In the genomic region with DNA sequence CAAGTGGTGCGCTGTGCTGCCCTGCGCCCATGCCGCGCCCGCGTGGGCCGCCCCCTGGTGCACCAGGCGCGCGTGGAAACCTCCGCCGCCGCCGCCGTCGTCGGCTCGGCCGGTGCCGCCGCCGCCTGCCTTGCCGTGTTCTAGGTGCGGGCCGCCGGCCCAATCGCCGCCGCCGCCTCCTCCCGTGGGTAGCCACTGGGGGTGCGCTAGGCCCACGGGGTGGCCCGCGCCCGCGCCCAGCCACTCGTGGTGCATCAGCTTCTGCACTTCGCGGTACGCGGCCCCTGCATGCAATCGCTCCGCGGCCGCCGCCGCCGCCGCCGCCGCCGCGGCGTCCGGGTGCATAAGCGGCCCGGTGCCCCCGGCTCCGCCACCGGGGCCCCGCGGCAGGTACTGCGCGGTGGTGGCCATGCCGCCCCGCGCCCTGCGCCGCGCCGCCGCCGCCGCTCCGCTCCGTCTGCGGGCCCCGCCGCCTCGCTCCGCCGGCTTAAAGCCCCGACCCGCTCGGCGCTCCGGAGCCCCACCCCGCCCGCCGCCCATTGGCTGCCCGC, we compare ENCODE assay signal across 8 cellular contexts. TPM values are rescaled to one million over a fixed set of nuclear protein-coding genes. Genes with fewer than 3 reads are reported as not detected.
DNase-seq lines count a peak whose midpoint lies in the region; ATAC-seq and TF ChIP-seq lines count a peak whose summit lies in the region.

A gene (minus strand): TSS at position 461 of the 551 bp plus-strand sequence. CDS start 50 bp downstream, at position 411.

- H3K27ac Mint-ChIP-seq in natural killer cell treated with Interleukin-12 subunit alpha and Interleukin-12 subunit beta and Interleukin-15 and Interleukin-18, amount 100 ng/mL, for 72 hours, result no peak within 1 kb of the TSS

- no peaks in the 10 kb centered on the region for H3K36me3 ChIP-seq in cardiac muscle cell
- no peaks in the 10 kb centered on the region for H3K36me3 ChIP-seq in MM.1S (replicated peaks; ENCODE audit: insufficient read depth, low read length)

- H3K36me3 Mint-ChIP-seq in natural killer cell treated with Interleukin-12 subunit alpha and Interleukin-12 subunit beta and Interleukin-15 and Interleukin-18, amount 100 ng/mL, for 72 hours, result no peaks in the 10 kb centered on the region

- peaks cover 76% of the 10 kb centered on the region for H3K27me3 ChIP-seq in cardiac muscle cell
- peaks cover 38% of the 10 kb centered on the region for H3K27me3 ChIP-seq in MM.1S (replicated peaks; ENCODE audit: insufficient read depth, low read length)

- no peak within 1 kb of the TSS for H3K27ac ChIP-seq in cardiac muscle cell
- no peak within 1 kb of the TSS for H3K27ac ChIP-seq in MM.1S (ENCODE audit: low read length)
- H3K27ac ChIP-seq in coronary artery, result peak within 1 kb of the TSS; percentile 4 to 70

- H3K4me3 Mint-ChIP-seq in natural killer cell treated with Interleukin-12 subunit alpha and Interleukin-12 subunit beta and Interleukin-15 and Interleukin-18, amount 100 ng/mL, for 72 hours, result peak within 1 kb of the TSS; percentile 75

- no peaks in the 10 kb centered on the region for H3K79me2 ChIP-seq in MM.1S (ENCODE audit: low read length)

- DNase-seq in cardiac muscle cell (ENCODE audit: low read depth in 1 of 2, low spot score in 1 of 2), result no peak
- no peak for DNase-seq in left cardiac atrium
- no peak for DNase-seq in MM.1S
- DNase-seq in coronary artery (ENCODE audit: low spot score), result no peak
- DNase-seq in natural killer cell treated with Interleukin-12 subunit alpha and Interleukin-12 subunit beta and Interleukin-15 and Interleukin-18, amount 100 ng/mL, for 72 hours (ENCODE audit: low spot score), result no peak
- DNase-seq in stimulated activated CD4-positive, alpha-beta T cell treated with anti-CD3 and anti-CD28 coated beads, Interleukin-4, amount 100 ng/mL, for 4 hours, result no peak
- no peak for DNase-seq in NCI-H524 treated with DMSO at 0.1 percent for 48 hours (lab: John Stamatoyannopoulos, UW)
- no peak for DNase-seq in A172 (ENCODE audit: low spot score)

- TF ChIP-seq CTCF in cardiac muscle cell (IDR thresholded peaks at IDR 0.05; ENCODE audit: low read depth, low read length) (no peak), MM.1S (IDR thresholded peaks at IDR 0.05; ENCODE audit: low read length) (no peak), coronary artery (IDR thresholded peaks at IDR 0.05) (no peak)

- H2AFZ ChIP-seq in MM.1S (ENCODE audit: low read length), result peak within 1 kb of the TSS; percentile 81

- H3K9me3 Mint-ChIP-seq in natural killer cell treated with Interleukin-12 subunit alpha and Interleukin-12 subunit beta and Interleukin-15 and Interleukin-18, amount 100 ng/mL, for 72 hours, result no peaks in the 10 kb centered on the region

- H3K9me2 ChIP-seq in MM.1S (replicated peaks; ENCODE audit: insufficient read depth, low read length), result no peaks in the 10 kb centered on the region

- H3K9me3 ChIP-seq in cardiac muscle cell (ENCODE audit: low read depth), result no peaks in the 10 kb centered on the region
- H3K9me3 ChIP-seq in MM.1S (replicated peaks; ENCODE audit: insufficient read depth, low read length), result no peaks in the 10 kb centered on the region

- H3K4me1 ChIP-seq in cardiac muscle cell (ENCODE audit: low read depth), result no peaks in the 10 kb centered on the region
- H3K4me1 ChIP-seq in MM.1S (ENCODE audit: low read length), result no peaks in the 10 kb centered on the region

- H3F3A ChIP-seq in MM.1S (ENCODE audit: insufficient read depth, low read length), result no peaks in the 10 kb centered on the region

- no peaks in the 10 kb centered on the region for H4K20me1 ChIP-seq in MM.1S (ENCODE audit: insufficient read depth, low read length)

- peak within 1 kb of the TSS; percentile 92 for H3K4me2 ChIP-seq in MM.1S (ENCODE audit: low read depth, low read length)

- H3K27me3 Mint-ChIP-seq in natural killer cell treated with Interleukin-12 subunit alpha and Interleukin-12 subunit beta and Interleukin-15 and Interleukin-18, amount 100 ng/mL, for 72 hours, result peaks cover 20 to 33% of the 10 kb centered on the region in 2 donors

- peaks cover 5% of the 10 kb centered on the region in 2 donors for H3K4me1 Mint-ChIP-seq in natural killer cell treated with Interleukin-12 subunit alpha and Interleukin-12 subunit beta and Interleukin-15 and Interleukin-18, amount 100 ng/mL, for 72 hours (ENCODE audit: low read depth in 2 of 2)

- no peak within 1 kb of the TSS for H3K9ac ChIP-seq in MM.1S (ENCODE audit: low read length)

- H3K4me3 ChIP-seq in cardiac muscle cell (peak within 1 kb of the TSS; percentile 67), MM.1S (ENCODE audit: low read length) (peak within 1 kb of the TSS; percentile 72), coronary artery (peak within 1 kb of the TSS; percentile 77)

- intact Hi-C loops in left cardiac atrium (cut with DNase I), result loop anchor here in 1 of 2 donors (10.0 kb wide), 1 partner anchor 788 kb away; no protein-coding TSS in a partner anchor

- ATAC-seq in left cardiac atrium, result no peak
- ATAC-seq in natural killer cell treated with Interleukin-12 subunit alpha and Interleukin-12 subunit beta and Interleukin-15 and Interleukin-18, amount 100 ng/mL, for 72 hours, result peak; percentile 1 to 13

RNA-seq across cellular contexts. Expression of the gene that starts here (rescaled TPM):
- 0.30 TPM in 1 of 2 replicates, not detected in the other for total RNA-seq in cardiac muscle cell
- 0.07 TPM in 1 of 2 replicates, not detected in the other for polyA plus RNA-seq in cardiac muscle cell
- total RNA-seq in left cardiac atrium, result under 1 TPM in 1 of 2 donors, not detected in 1; 0.09 TPM
- under 1 TPM; 0.50 to 0.93 TPM for total RNA-seq in natural killer cell treated with Interleukin-12 subunit alpha and Interleukin-12 subunit beta and Interleukin-15 and Interleukin-18, amount 100 ng/mL, for 72 hours
- 0.41 TPM in 1 of 2 replicates, not detected in the other for total RNA-seq in A172 (2014; rRNA removed; shearing (Covaris generic))

Comparison
In these comparisons a context has a peak if more than half of its experiments do, and no peak if none do; other contexts are left out.
1. Peak in ATAC-seq in natural killer cell treated with Interleukin-12 subunit alpha and Interleukin-12 subunit beta and Interleukin-15 and Interleukin-18, amount 100 ng/mL, for 72 hours; RNA of the gene not detected or under 1 TPM.
2. H3K27ac ChIP-seq: peak in coronary artery (2 of 2); none in cardiac muscle cell (single experiment) and MM.1S (single experiment).
3. Peak in every context shown above with its lines, with median percentiles within 50 percentile points of each other: H3K4me3 ChIP-seq.